Comparison of ENCODE assay signal across 8 cellular contexts in genomic region chr11:68584097-68584496, GRCh38.
DNase-seq lines count a peak whose midpoint lies in the region; ATAC-seq and TF ChIP-seq lines count a peak whose summit lies in the region.

No MANE protein-coding gene starts in this region.

- no TSS peak for BruUV-seq in Panc1 (replicated peaks; lab: Mats Ljungman, UMichigan)

- H3K36me3 ChIP-seq in cardiac muscle cell (peaks cover 34% of the 10 kb centered on the region), Panc1 (ENCODE audit: control insufficient read depth, insufficient read depth, low read length) (peaks cover 32% of the 10 kb centered on the region), left ventricle myocardium inferior (peaks cover 55% of the 10 kb centered on the region)

- H3K27ac ChIP-seq in cardiac muscle cell (no peak overlapping the region), Panc1 (ENCODE audit: low read length) (no peak overlapping the region), left ventricle myocardium inferior (replicated peaks) (peak overlapping the region; percentile 87)

- DNase-seq in cardiac muscle cell (ENCODE audit: low read depth in 1 of 2, low spot score in 1 of 2) (peak; percentile 23 to 65), Right ventricle myocardium inferior (ENCODE audit: missing footprints) (no peak), Panc1 (ENCODE audit: low read depth, low spot score) (no peak), left ventricle myocardium inferior (peak; percentile 31)
- peak; percentile 16 for DNase-seq in activated T-helper 9 cell treated with anti-CD3 and anti-CD28 coated beads, Interleukin-2, amount 50 U/mL, for 16 hours (ENCODE audit: low read depth)
- peak; percentile 9 to 26 for DNase-seq in stimulated activated CD4-positive, alpha-beta T cell treated with anti-CD3 and anti-CD28 coated beads, Interleukin-15, amount 100 ng/mL, for 1 hour (ENCODE audit: low read depth in 1 of 2, low spot score in 1 of 2)

- no peak for ATAC-seq in Right ventricle myocardium inferior
- ATAC-seq in Panc1: peak; percentile 73
- ATAC-seq in HG03457 (IDR thresholded peaks at IDR 0.05; ENCODE audit: unreplicated experiment): no peak
- ATAC-seq in GM19467 (IDR thresholded peaks at IDR 0.05; ENCODE audit: unreplicated experiment): no peak

- no peaks in the 10 kb centered on the region for H3K9me3 ChIP-seq in cardiac muscle cell (ENCODE audit: low read depth)
- H3K9me3 ChIP-seq in Panc1 (ENCODE audit: control insufficient read depth, insufficient read depth, low read depth, low read length): no peaks in the 10 kb centered on the region
- H3K9me3 ChIP-seq in left ventricle myocardium inferior (replicated peaks): no peaks in the 10 kb centered on the region

- H3K4me1 ChIP-seq in cardiac muscle cell (ENCODE audit: low read depth) (no peaks in the 10 kb centered on the region), Panc1 (ENCODE audit: control insufficient read depth, insufficient read depth, low read length) (no peaks in the 10 kb centered on the region), left ventricle myocardium inferior (peaks cover 84% of the 10 kb centered on the region)

- intact Hi-C loops in Right ventricle myocardium inferior (cut with DNase I): loop anchor here (5.0 kb wide), 1 partner anchor 122 kb away; the partner anchor contains the start of gene PPP6R3
- intact Hi-C loops in Panc1 (cut with micrococcal nuclease; ENCODE audit: unreplicated experiment): no loop called here
- intact Hi-C loops in left ventricle myocardium inferior (cut with micrococcal nuclease): loop anchor here (10.0 kb wide), 1 partner anchor 119 kb away; the partner anchor contains the start of gene PPP6R3

- peak; percentile 62 for TF ChIP-seq CTCF in cardiac muscle cell (IDR thresholded peaks at IDR 0.05; ENCODE audit: low read depth, low read length)
- peak; percentile 91 for TF ChIP-seq CTCF in Panc1 (IDR thresholded peaks at IDR 0.05)
- TF ChIP-seq CTCF in left ventricle myocardium inferior (IDR thresholded peaks at IDR 0.05; ENCODE audit: borderline replicate concordance): peak; percentile 61

- CTCF ChIA-PET in Panc1 (lab: Charles Lee): interaction anchor here (0.6 to 1.2 kb wide), 5 partner anchors 13 to 366 kb away, joined by 3 to 8 read pairs (median 3); no protein-coding TSS in a partner anchor

- H3K4me3 ChIP-seq in cardiac muscle cell (no peak overlapping the region), Panc1 (ENCODE audit: low read depth in 2 of 2, low read length in 2 of 2) (no peak overlapping the region), left ventricle myocardium inferior (no peak overlapping the region)

- in situ Hi-C loops in Panc1 (cut with HindIII; ENCODE audit: low pct_unique_long_range_greater_than_20kb, low sequenced_read_pairs): no loop called here

- no peaks in the 10 kb centered on the region for H3K27me3 ChIP-seq in cardiac muscle cell
- no peaks in the 10 kb centered on the region for H3K27me3 ChIP-seq in Panc1 (ENCODE audit: control insufficient read depth, insufficient read depth, low read length)
- H3K27me3 ChIP-seq in left ventricle myocardium inferior (ENCODE audit: low read depth): no peaks in the 10 kb centered on the region

- POLR2A ChIA-PET in Panc1 (lab: Charles Lee): interaction anchor here (0.7 kb wide), 1 partner anchor 11 kb away, joined by 3 read pairs; no protein-coding TSS in a partner anchor

Comparison
In these comparisons a context has a peak if more than half of its experiments do, and no peak if none do; other contexts are left out.
1. DNase-seq: peak in cardiac muscle cell (2 of 2), activated T-helper 9 cell treated with anti-CD3 and anti-CD28 coated beads, Interleukin-2, amount 50 U/mL, for 16 hours (single experiment), left ventricle myocardium inferior (single experiment) and stimulated activated CD4-positive, alpha-beta T cell treated with anti-CD3 and anti-CD28 coated beads, Interleukin-15, amount 100 ng/mL, for 1 hour (2 of 2); none in Right ventricle myocardium inferior (single experiment) and Panc1 (single experiment).
2. Peak in every context shown above with its lines, with median percentiles within 50 percentile points of each other: CTCF ChIP-seq.